Comparison of ENCODE assay signal across 21 cellular contexts in genomic region chr10:48243487-48243886, GRCh38. TPM values are rescaled to one million over a fixed set of nuclear protein-coding genes. Genes with fewer than 3 reads are reported as not detected.
DNase-seq lines count a peak whose midpoint lies in the region; ATAC-seq, FAIRE-seq and TF ChIP-seq lines count a peak whose summit lies in the region.
"Had no signal": no experiment of that assay in that cellular context is flagged by ENCODE, and none has a peak within 500 bp of the region (broad histone marks: within the 10 kb centered on the region; RNA-seq: fewer than 3 reads in every experiment).

No MANE protein-coding gene starts in this region.

- H3K9me3 ChIP-seq in esophagus muscularis mucosa, result no peaks in the 10 kb centered on the region
- H3K9me3 ChIP-seq: BLaER1 treated with 17β-estradiol and CSF1 and Interleukin-3, amounts not matched to agents 10 nM and 100 nM; SJCRH30 had no signal

- TF ChIP-seq CTCF in esophagus muscularis mucosa (IDR thresholded peaks at IDR 0.05), result no peak

- H3K4me3 ChIP-seq in esophagus muscularis mucosa, result no peak overlapping the region
- H3K4me3 ChIP-seq: BLaER1 treated with 17β-estradiol and CSF1 and Interleukin-3, amounts not matched to agents 10 nM and 100 nM; SJCRH30 had no signal

- TF ChIP-seq POLR2A in esophagus muscularis mucosa (IDR thresholded peaks at IDR 0.05; ENCODE audit: low read depth) (no peak), GM12892 (IDR thresholded peaks at IDR 0.05; ENCODE audit: low read depth, low read length) (no peak)

- H3K27ac ChIP-seq in esophagus muscularis mucosa (replicated peaks in 1 of 4), result no peak overlapping the region
- H3K27ac ChIP-seq: BLaER1 treated with 17β-estradiol and CSF1 and Interleukin-3, amounts not matched to agents 10 nM and 100 nM; KMS-11; SJCRH30 had no signal

- DNase-seq in NCI-H2029 treated with DMSO at 0.1 percent for 48 hours (lab: John Stamatoyannopoulos, UW) (peak; percentile 11), NCI-H2029 (lab: John Stamatoyannopoulos, UW) (no peak), COLO668 (lab: John Stamatoyannopoulos, UW; ENCODE audit: unreplicated experiment) (peak; percentile 53), esophagus muscularis mucosa (ENCODE audit: extremely low spot score) (peak; percentile 64), GM12892 (ENCODE audit: insufficient read length) (no peak), NCI-H82 (lab: John Stamatoyannopoulos, UW) (no peak)
- DNase-seq: MM.1S, NCI-H1105, NCI-H187 treated with DMSO at 0.1 percent for 48 hours, RPMI8226, SJCRH30, SW 1271 had no signal

- intact Hi-C loops in esophagus muscularis mucosa (cut with DNase I), result no loop called here

- FAIRE-seq in GM12892 (lab: Jason Lieb, UNC), result no peak
- FAIRE-seq: G401.6, GM12891, GM19239 had no signal

- no peak for TF ChIP-seq RAD21 in Ishikawa (IDR thresholded peaks at IDR 0.05; ENCODE audit: low read depth)

- ATAC-seq in GM18870 (IDR thresholded peaks at IDR 0.05; ENCODE audit: unreplicated experiment), result no peak

- H3K36me3 ChIP-seq in esophagus muscularis mucosa, result no peaks in the 10 kb centered on the region
- H3K36me3 ChIP-seq: BLaER1 treated with 17β-estradiol and CSF1 and Interleukin-3, amounts not matched to agents 10 nM and 100 nM; SJCRH30 had no signal

- H3K27me3 ChIP-seq in esophagus muscularis mucosa, result no peaks in the 10 kb centered on the region
- H3K27me3 ChIP-seq: BLaER1 treated with 17β-estradiol and CSF1 and Interleukin-3, amounts not matched to agents 10 nM and 100 nM; SJCRH30 had no signal

- H3K4me1 ChIP-seq in esophagus muscularis mucosa, result peaks cover 0 to 6% (median 0%) of the 10 kb centered on the region in 4 donors
- H3K4me1 ChIP-seq: SJCRH30 had no signal

- no peak for TF ChIP-seq EP300 in Ishikawa (IDR thresholded peaks at IDR 0.05; ENCODE audit: borderline replicate concordance)
- TF ChIP-seq EP300 in esophagus muscularis mucosa (IDR thresholded peaks at IDR 0.05), result no peak

- 30% methylated on average over 7 of the region's 7 CpGs for WGBS in esophagus muscularis mucosa

TF ChIP-seq in Ishikawa, 13 proteins besides CTCF, POLR2A, EP300 and RAD21:
- TF ChIP-seq TAF1 (IDR thresholded peaks at IDR 0.05; ENCODE audit: low read depth) (no peak), CEBPB (IDR thresholded peaks at IDR 0.05) (no peak), ZBTB7A (IDR thresholded peaks at IDR 0.05; ENCODE audit: low read depth) (no peak), NFIC (IDR thresholded peaks at IDR 0.05) (peak; percentile 24; the same call in 1 of the 2 replicates)

RNA-seq across cellular contexts. Expression of gene FRMPD2, which starts 31.0 kb away (rescaled TPM):
- total RNA-seq in esophagus muscularis mucosa, result not detected
- 4.4 TPM for polyA plus RNA-seq in GM12892 (2012; ENCODE audit: missing spikeins)
- total RNA-seq: A172, OCI-LY7, SJCRH30 had no signal

Comparison
In these comparisons a context has a peak if more than half of its experiments do, and no peak if none do; other contexts are left out.
1. DNase-seq: peak in NCI-H2029 treated with DMSO at 0.1 percent for 48 hours (single experiment), COLO668 (single experiment) and esophagus muscularis mucosa (single experiment); none in NCI-H2029 (single experiment), GM12892 (single experiment) and NCI-H82 (single experiment).